23 cellular contexts compared by ENCODE assay signal in the genomic region with DNA sequence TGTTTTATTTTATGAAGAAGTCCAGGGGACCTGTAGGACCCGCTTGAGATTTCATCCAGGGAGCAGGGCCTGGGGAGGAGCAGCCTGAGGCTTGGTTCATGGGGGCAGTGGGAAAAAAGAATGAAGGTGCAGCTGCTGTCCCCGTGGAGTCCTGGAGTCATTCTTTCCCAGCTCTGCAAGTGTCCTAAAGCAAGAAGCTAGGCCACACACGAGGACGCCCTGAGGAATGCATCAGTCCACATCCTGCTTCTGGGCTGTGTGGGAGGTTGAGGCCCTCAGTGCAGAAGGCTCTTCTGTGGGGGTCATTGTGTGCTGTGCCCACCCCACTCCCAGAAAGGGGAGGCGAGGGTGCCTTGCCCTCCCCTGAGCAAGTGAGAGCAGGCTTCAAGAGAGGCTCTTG.
DNase-seq lines count a peak whose midpoint lies in the region; ATAC-seq and TF ChIP-seq lines count a peak whose summit lies in the region.
"Had no signal": no experiment of that assay in that cellular context is flagged by ENCODE, and none has a peak within 500 bp of the region (broad histone marks: within the 10 kb centered on the region; RNA-seq: fewer than 3 reads in every experiment).

No MANE protein-coding gene starts in this region.

- no peaks in the 10 kb centered on the region for H3K4me1 ChIP-seq in upper lobe of right lung
- H3K4me1 ChIP-seq: A549, Caco-2 had no signal

- no peaks in the 10 kb centered on the region for H3K4me1 Mint-ChIP-seq in activated CD4-positive, alpha-beta memory T cell treated with anti-CD3 and anti-CD28 coated beads for 36 hours (ENCODE audit: low read depth)

- no peaks in the 10 kb centered on the region for H3K27me3 Mint-ChIP-seq in activated CD4-positive, alpha-beta memory T cell treated with anti-CD3 and anti-CD28 coated beads for 36 hours

- no peaks in the 10 kb centered on the region for H3K36me3 ChIP-seq in upper lobe of right lung

- no peak overlapping the region for H3K27ac ChIP-seq in upper lobe of right lung
- H3K27ac ChIP-seq: A549, PC-9 had no signal

- intact Hi-C loops in posterior vena cava (cut with DNase I) (no loop called here), upper lobe of right lung (cut with DNase I) (no loop called here)
- intact Hi-C loops in activated CD4-positive, alpha-beta memory T cell treated with anti-CD3 and anti-CD28 coated beads for 36 hours (cut with micrococcal nuclease): no loop called here

- H3K4me3 Mint-ChIP-seq in activated CD4-positive, alpha-beta memory T cell treated with anti-CD3 and anti-CD28 coated beads for 36 hours: no peak overlapping the region
- H3K4me3 Mint-ChIP-seq: CD8-positive, alpha-beta T cell had no signal

- no peak for TF ChIP-seq CTCF in upper lobe of right lung (IDR thresholded peaks at IDR 0.05)

- no peaks in the 10 kb centered on the region for H3K36me3 Mint-ChIP-seq in activated CD4-positive, alpha-beta memory T cell treated with anti-CD3 and anti-CD28 coated beads for 36 hours
- H3K36me3 Mint-ChIP-seq: CD8-positive, alpha-beta T cell had no signal

- no peaks in the 10 kb centered on the region for H3K9me3 Mint-ChIP-seq in activated CD4-positive, alpha-beta memory T cell treated with anti-CD3 and anti-CD28 coated beads for 36 hours
- H3K9me3 Mint-ChIP-seq: CD8-positive, alpha-beta T cell had no signal

- CTCF ChIA-PET in activated CD4-positive, alpha-beta memory T cell treated with anti-CD3 and anti-CD28 coated beads for 36 hours (lab: Charles Lee): no interaction called here

- no peak overlapping the region for H3K4me3 ChIP-seq in upper lobe of right lung
- H3K4me3 ChIP-seq: A549, PC-9 had no signal

- no peak for ATAC-seq in upper lobe of right lung
- ATAC-seq: A549; CD8-positive, alpha-beta T cell; Right ventricle myocardium inferior had no signal

- H3K27ac Mint-ChIP-seq in activated CD4-positive, alpha-beta memory T cell treated with anti-CD3 and anti-CD28 coated beads for 36 hours: no peak overlapping the region
- H3K27ac Mint-ChIP-seq: CD8-positive, alpha-beta T cell had no signal

- H3K27me3 ChIP-seq in upper lobe of right lung: no peaks in the 10 kb centered on the region

- POLR2A ChIA-PET in activated CD4-positive, alpha-beta memory T cell treated with anti-CD3 and anti-CD28 coated beads for 36 hours (lab: Charles Lee): no interaction called here

- DNase-seq in EH (ENCODE audit: low read depth): peak; percentile 7
- peak; percentile 38 for DNase-seq in ecto neural progenitor cell (ENCODE audit: low spot score)
- peak; percentile 69 for DNase-seq in posterior vena cava (ENCODE audit: low spot score)
- peak; percentile 19 for DNase-seq in upper lobe of right lung
- DNase-seq in CD1c-positive myeloid dendritic cell (ENCODE audit: extremely low spot score): no peak
- DNase-seq in NCI-H446 treated with DMSO at 0.1 percent for 48 hours (lab: John Stamatoyannopoulos, UW): no peak
- no peak for DNase-seq in activated CD4-positive, alpha-beta memory T cell treated with anti-CD3 and anti-CD28 coated beads for 36 hours
- DNase-seq: AML-193, C1 segment of cervical spinal cord, GF-D8, GOT3, HCEC 1CT, IMR-90, KG1, MM.1S, NCI-H2029, NCI-H446, NCI-H526 treated with DMSO at 0.1 percent for 48 hours, PC-9 had no signal

- no peaks in the 10 kb centered on the region for H3K9me3 ChIP-seq in upper lobe of right lung
- H3K9me3 ChIP-seq: A549, Caco-2 had no signal

Comparison
In these comparisons a context has a peak if more than half of its experiments do, and no peak if none do; other contexts are left out.
1. DNase-seq: peak in EH (single experiment), ecto neural progenitor cell (single experiment), posterior vena cava (single experiment) and upper lobe of right lung (single experiment); none in CD1c-positive myeloid dendritic cell (single experiment), NCI-H446 treated with DMSO at 0.1 percent for 48 hours (single experiment) and activated CD4-positive, alpha-beta memory T cell treated with anti-CD3 and anti-CD28 coated beads for 36 hours (single experiment).